20 cellular contexts compared by ENCODE assay signal in the genomic region with DNA sequence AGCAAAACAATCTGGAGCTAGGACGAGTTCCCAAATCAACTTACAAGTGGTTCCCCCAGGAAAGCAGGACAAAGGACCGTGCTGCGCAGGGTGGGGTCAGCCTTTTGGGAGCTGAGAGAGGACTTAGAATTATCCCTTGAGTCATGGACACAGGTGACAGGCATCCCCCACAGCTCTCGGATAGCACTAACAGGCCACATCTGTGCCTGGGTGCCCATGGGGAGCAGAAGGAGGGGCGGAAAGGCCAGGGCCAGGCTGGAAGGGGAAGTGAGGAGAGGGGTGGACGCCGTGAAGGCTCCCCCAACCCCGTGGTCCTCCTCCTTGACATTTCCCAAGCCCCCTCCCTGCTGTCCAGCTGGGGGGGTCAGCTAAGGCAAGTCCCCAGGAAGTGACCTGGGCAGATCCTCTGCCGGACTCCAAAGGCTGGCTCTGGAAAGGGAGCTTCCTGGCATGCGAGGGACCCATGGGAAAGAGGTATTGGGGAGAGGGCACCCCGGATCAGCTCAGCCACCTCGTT. TPM values are rescaled to one million over a fixed set of nuclear protein-coding genes. Genes with fewer than 3 reads are reported as not detected.
DNase-seq lines count a peak whose midpoint lies in the region; ATAC-seq, FAIRE-seq and TF ChIP-seq lines count a peak whose summit lies in the region.
"Had no signal": no experiment of that assay in that cellular context is flagged by ENCODE, and none has a peak within 500 bp of the region (broad histone marks: within the 10 kb centered on the region; RNA-seq: fewer than 3 reads in every experiment).

No MANE protein-coding gene starts in this region.

- WGBS in GM12878 (ENCODE audit: insufficient coverage, insufficient replicate concordance, low lambda C conversion rate, missing lambda C conversion rate): 58% methylated on average over 12 of the region's 12 CpGs

- ATAC-seq in GM18907 (IDR thresholded peaks at IDR 0.05; ENCODE audit: unreplicated experiment) (peak; percentile 8), GM12878 (peak; percentile 62), thoracic aorta (ENCODE audit: insufficient number of reproducible peaks, low FRiP score, low read depth) (no peak), natural killer cell (no peak)

- H3K4me3 ChIP-seq in GM12878 (no peak overlapping the region), thoracic aorta (no peak overlapping the region)
- H3K4me3 ChIP-seq: PC-9 had no signal

- H4K20me1 ChIP-seq in GM12878 (ENCODE audit: control insufficient read depth, insufficient read depth): no peaks in the 10 kb centered on the region

- H3K4me2 ChIP-seq in GM12878 (ENCODE audit: control insufficient read depth, insufficient read depth): peak overlapping the region; percentile 63
- H3K4me2 ChIP-seq: PC-9 had no signal

- no peak for TF ChIP-seq EP300 in GM12878 (IDR thresholded peaks at IDR 0.05; ENCODE audit: borderline replicate concordance in 1 of 2, control insufficient read depth in 1 of 2, low read depth in 2 of 2, low read length in 2 of 2)

- H3K27ac ChIP-seq in GM12878 (ENCODE audit: control insufficient read depth, insufficient read depth) (peak overlapping the region; percentile 61), thoracic aorta (peak overlapping the region; percentile 38 to 52)
- H3K27ac ChIP-seq: PC-9 had no signal

- intact Hi-C loops in GM12878 (cut with micrococcal nuclease; ENCODE audit: unreplicated experiment) (no loop called here), natural killer cell (cut with micrococcal nuclease) (no loop called here)

- no peaks in the 10 kb centered on the region for H3K36me3 Mint-ChIP-seq in nephron progenitor cell (ENCODE audit: low read depth)
- H3K36me3 Mint-ChIP-seq in natural killer cell: no peaks in the 10 kb centered on the region
- H3K36me3 Mint-ChIP-seq: brain had no signal

- TF ChIP-seq CTCF in GM12878 (IDR thresholded peaks at IDR 0.05 in 2 of 3, conservative IDR thresholded peaks at IDR 0.05 in 1 of 3; ENCODE audit: control insufficient read depth in 2 of 3, extremely low read depth in 1 of 3, insufficient read depth in 1 of 3, low read depth in 3 of 3, low read length in 3 of 3) (no peak), nephron progenitor cell (IDR thresholded peaks at IDR 0.05) (no peak), thoracic aorta (IDR thresholded peaks at IDR 0.05) (no peak), natural killer cell (IDR thresholded peaks at IDR 0.05) (no peak)

- no peak for TF ChIP-seq RAD21 in GM12878 (IDR thresholded peaks at IDR 0.05; ENCODE audit: insufficient read depth, low read depth, low read length)

- SMC1A ChIA-PET in GM12878 (lab: Charles Lee; ENCODE audit: uncharacterized antibody, unreplicated experiment): interaction anchor here (0.6 to 2.4 kb wide), 9 partner anchors 13 to 109 kb away, joined by 3 to 13 read pairs (median 5); no protein-coding TSS in a partner anchor

- in situ Hi-C loops in GM12878 (cut with MboI): no loop called here

- FAIRE-seq in GM12878 (lab: Jason Lieb, UNC): no peak

- no peak overlapping the region for H3K9ac ChIP-seq in GM12878 (ENCODE audit: control insufficient read depth, insufficient read depth, low read length)

- H3K27me3 Mint-ChIP-seq in nephron progenitor cell (ENCODE audit: low read depth, poor library complexity) (peaks cover 23% of the 10 kb centered on the region), natural killer cell (ENCODE audit: low read depth in 2 of 2) (no peaks in the 10 kb centered on the region)
- H3K27me3 Mint-ChIP-seq: activated CD4-positive, alpha-beta T cell treated with anti-CD3 and anti-CD28 coated beads, Interleukin-2, amount 10 ng/mL, durations not matched to agents 24 days and 14 days had no signal

- DNase-seq in GM12878 (ENCODE audit: low read depth, low spot score) (no peak), nephron progenitor cell (no peak), thoracic aorta (ENCODE audit: low spot score) (no peak), NK-92 (lab: John Stamatoyannopoulos, UW; ENCODE audit: unreplicated experiment) (no peak), UCSD-AML1 (lab: John Stamatoyannopoulos, UW; ENCODE audit: unreplicated experiment) (no peak), natural killer cell (no peak)
- no peak for DNase-seq in stimulated activated CD4-positive, alpha-beta T cell treated with anti-CD3 and anti-CD28 coated beads, Interleukin-4, amount 100 ng/mL, for 1 hour
- DNase-seq: activated CD4-positive, alpha-beta T cell treated with anti-CD3 and anti-CD28 coated beads, Interleukin-2, amount 10 ng/mL, durations not matched to agents 24 days and 14 days; C1 segment of cervical spinal cord; effector memory CD4-positive, alpha-beta T cell; EL; HCEC 1CT; kidney glomerular epithelial cell; MM.1S; NCI-H2171; PC-9 had no signal

- peak overlapping the region; percentile 8; the same call in 1 of the 2 replicates for H2AFZ ChIP-seq in GM12878 (ENCODE audit: control insufficient read depth, low read depth, low read length)
- H2AFZ ChIP-seq: PC-9 had no signal

- H3K27ac Mint-ChIP-seq in nephron progenitor cell (peak overlapping the region; percentile 91), natural killer cell (no peak overlapping the region)
- H3K27ac Mint-ChIP-seq: activated CD4-positive, alpha-beta T cell treated with anti-CD3 and anti-CD28 coated beads, Interleukin-2, amount 10 ng/mL, durations not matched to agents 24 days and 14 days had no signal

- BruUV-seq in GM12878 (replicated peaks; lab: Mats Ljungman, UMichigan): TSS peak; percentile 96

- H3K36me3 ChIP-seq in GM12878 (ENCODE audit: control insufficient read depth in 2 of 2, insufficient read depth in 2 of 2, low read length in 1 of 2) (no peaks in the 10 kb centered on the region), thoracic aorta (no peaks in the 10 kb centered on the region)

- H3K4me3 Mint-ChIP-seq in nephron progenitor cell (no peak overlapping the region), natural killer cell (no peak overlapping the region)
- H3K4me3 Mint-ChIP-seq: activated CD4-positive, alpha-beta T cell treated with anti-CD3 and anti-CD28 coated beads, Interleukin-2, amount 10 ng/mL, durations not matched to agents 24 days and 14 days had no signal

- H3K4me1 ChIP-seq in GM12878 (ENCODE audit: control insufficient read depth, insufficient read depth, low read length): peaks cover 22% of the 10 kb centered on the region
- H3K4me1 ChIP-seq in thoracic aorta (ENCODE audit: control insufficient read depth in 1 of 2, low read depth in 2 of 2): peaks cover 0 to 16% of the 10 kb centered on the region in 2 donors

- H3K9me3 Mint-ChIP-seq in nephron progenitor cell: peaks cover 7% of the 10 kb centered on the region
- H3K9me3 Mint-ChIP-seq in natural killer cell: no peaks in the 10 kb centered on the region
- H3K9me3 Mint-ChIP-seq: activated CD4-positive, alpha-beta T cell treated with anti-CD3 and anti-CD28 coated beads, Interleukin-2, amount 10 ng/mL, durations not matched to agents 24 days and 14 days had no signal

- H3K4me1 Mint-ChIP-seq in nephron progenitor cell: peaks cover 16% of the 10 kb centered on the region
- H3K4me1 Mint-ChIP-seq in natural killer cell: no peaks in the 10 kb centered on the region
- H3K4me1 Mint-ChIP-seq: activated CD4-positive, alpha-beta T cell treated with anti-CD3 and anti-CD28 coated beads, Interleukin-2, amount 10 ng/mL, durations not matched to agents 24 days and 14 days had no signal

- POLR2A ChIA-PET in GM12878 (lab: Charles Lee): interaction anchor here (0.6 to 4.5 kb wide), 7 partner anchors 9 to 90 kb away, joined by 3 to 26 read pairs (median 6); no protein-coding TSS in a partner anchor

- TF ChIP-seq POLR2A in GM12878 (IDR thresholded peaks at IDR 0.05; ENCODE audit: low read depth, low read length): no peak

- H3K9me3 ChIP-seq in GM12878 (replicated peaks; ENCODE audit: control insufficient read depth, insufficient read depth, low read length) (no peaks in the 10 kb centered on the region), thoracic aorta (no peaks in the 10 kb centered on the region)

- no peaks in the 10 kb centered on the region for H3K79me2 ChIP-seq in GM12878 (ENCODE audit: control insufficient read depth, insufficient read depth, low read length)

- H3K27me3 ChIP-seq in GM12878 (replicated peaks in 1 of 2; ENCODE audit: control insufficient read depth in 2 of 2, insufficient read depth in 2 of 2, low read length in 1 of 2) (no peaks in the 10 kb centered on the region), thoracic aorta (replicated peaks; ENCODE audit: insufficient read depth) (no peaks in the 10 kb centered on the region)

- CTCF ChIA-PET in GM12878 (lab: Yijun Ruan, JAX): interaction anchor here (0.6 to 1.8 kb wide), 4 partner anchors 13 to 89 kb away, joined by 3 to 7 read pairs (median 4); no protein-coding TSS in a partner anchor

- RAD21 ChIA-PET in GM12878 (lab: Charles Lee; ENCODE audit: unreplicated experiment): interaction anchor here (0.9 to 2.8 kb wide), 9 partner anchors 11 to 1134 kb away, joined by 3 to 24 read pairs (median 4); no protein-coding TSS in a partner anchor

TF ChIP-seq in GM12878, 131 proteins besides CTCF, POLR2A, EP300 and RAD21 (continues in another document):
- TF ChIP-seq GATAD2B (conservative IDR thresholded peaks at IDR 0.05; ENCODE audit: low read depth) (0 out of 2 replicates have a peak, but pooled peaks have one; percentile 23), ZNF384 (IDR thresholded peaks at IDR 0.05; ENCODE audit: borderline replicate concordance, low read depth, low read length) (no peak), SUZ12 (IDR thresholded peaks at IDR 0.05; ENCODE audit: unreplicated experiment) (no peak), BRCA1 (IDR thresholded peaks at IDR 0.05; ENCODE audit: low read depth, low read length) (no peak)

RNA-seq across cellular contexts. Expression of a gene that starts 31.6 kb away (rescaled TPM):
- 22.1 and 26.5 TPM in 2 replicates for total RNA-seq in GM12878 (2013; cell fraction: nucleolus; rRNA removed)
- 1.6 and 2.3 TPM in 2 replicates for total RNA-seq in GM12878 (2014; rRNA removed)
- 0.51 and 1.1 TPM in 2 replicates for total RNA-seq in GM12878 (2014; rRNA removed; fragmentation: Illumina TruSeq; extraction: Trizol)
- 2.6 TPM in 2 replicates for total RNA-seq in GM12878 (2021)
- 1.0 TPM for polyA plus RNA-seq in GM12878 (2011; ENCODE audit: low read depth)
- 1.8 and 3.9 TPM in 2 replicates for polyA plus RNA-seq in GM12878 (2011; rRNA removed)
- 5.5 and 6.8 TPM in 2 replicates for polyA plus RNA-seq in GM12878 (2011; cell fraction: cytosol; rRNA removed)
- polyA plus RNA-seq in GM12878 (2011; cell fraction: nucleus; rRNA removed): 8.8 and 12.0 TPM in 2 replicates
- polyA plus RNA-seq in GM12878 (2012): 6.2 and 8.3 TPM in 2 replicates
- polyA plus RNA-seq in GM12878 (2014; fragmentation: Illumina TruSeq; extraction: Trizol): 0.25 TPM in 1 of 2 replicates, not detected in the other
- polyA plus RNA-seq in GM12878 (2014; fragmentation: Nextera tagmentation; extraction: Ambion mirVana): under 1 TPM in 1 of 2 experiments, not detected in 1; 0.04 TPM
- polyA plus RNA-seq in GM12878 (2014; rRNA removed): 2.6 and 2.7 TPM in 2 replicates
- polyA plus RNA-seq in GM12878 (2016; fragmentation: Nextera tagmentation; extraction: Ambion mirVana): 1 to 10 TPM; 2.2 to 3.4 TPM
- 3.7 and 8.6 TPM in 2 replicates for polyA minus RNA-seq in GM12878 (2011; rRNA and poly(A)+ RNA removed)
- polyA minus RNA-seq in GM12878 (2011; cell fraction: cytosol; rRNA and poly(A)+ RNA removed): 3.5 and 5.2 TPM in 2 replicates
- 3.5 and 6.6 TPM in 2 replicates for polyA minus RNA-seq in GM12878 (2011; cell fraction: nucleus; rRNA and poly(A)+ RNA removed)
- total RNA-seq in thoracic aorta: 10 to 100 TPM; 68.4 to 77.3 TPM
- total RNA-seq in natural killer cell: under 1 TPM in 1 of 3 donors, not detected in 2; 0.26 TPM
- total RNA-seq: activated CD4-positive, alpha-beta T cell treated with anti-CD3 and anti-CD28 coated beads, Interleukin-2, amount 10 ng/mL, durations not matched to agents 24 days and 14 days; T-helper 1 cell treated with Interleukin-12 subunit alpha and Interleukin-12 subunit beta and Interleukin-4 antibody, amounts not matched to agents 30 ng/mL and 1 ng/mL, for 36 hours had no signal
- polyA plus RNA-seq: neural cell had no signal

Comparison
In these comparisons a context has a peak if more than half of its experiments do, and no peak if none do; other contexts are left out.
1. ATAC-seq: peak in GM18907 (single experiment) and GM12878 (single experiment); none in thoracic aorta (single experiment) and natural killer cell (0 of 3).